Comparison of ENCODE assay signal across 7 cellular contexts in genomic region chr2:111491618-111492017, GRCh38.
DNase-seq lines count a peak whose midpoint lies in the region; ATAC-seq, FAIRE-seq and TF ChIP-seq lines count a peak whose summit lies in the region.
"Not testable (repeated sequence)": the region's sequence is repeated elsewhere in the genome, so short reads cannot be mapped to it uniquely, and the experiment has no call there.

No MANE protein-coding gene starts in this region.

- H3K9ac ChIP-seq in DND-41 (ENCODE audit: low read depth, low read length); PC-3 (ENCODE audit: low read length): not testable (repeated sequence)
- peak overlapping the region; percentile 63 for H3K9ac ChIP-seq in astrocyte (ENCODE audit: low read length)

- not testable (repeated sequence) for H3K36me3 Mint-ChIP-seq in activated CD4-positive, alpha-beta T cell treated with anti-CD3 and anti-CD28 coated beads for 36 hours (ENCODE audit: low read depth); activated T-cell treated with anti-CD3 and anti-CD28 coated beads, Interleukin-2, amount 50 U/mL, for 72 hours (ENCODE audit: insufficient read depth in 2 of 2); astrocyte (ENCODE audit: low read depth, unreplicated experiment); natural killer cell treated with Interleukin-12 subunit alpha and Interleukin-12 subunit beta and Interleukin-15 and Interleukin-18, amount 100 ng/mL, for 72 hours

- peak overlapping the region; percentile 70 for H3K4me3 Mint-ChIP-seq in activated CD4-positive, alpha-beta T cell treated with anti-CD3 and anti-CD28 coated beads for 36 hours
- H3K4me3 Mint-ChIP-seq in activated T-cell treated with anti-CD3 and anti-CD28 coated beads, Interleukin-2, amount 50 U/mL, for 72 hours, result peak overlapping the region; percentile 66 to 87
- peak overlapping the region; percentile 80 for H3K4me3 Mint-ChIP-seq in astrocyte (ENCODE audit: unreplicated experiment)
- H3K4me3 Mint-ChIP-seq in natural killer cell treated with Interleukin-12 subunit alpha and Interleukin-12 subunit beta and Interleukin-15 and Interleukin-18, amount 100 ng/mL, for 72 hours, result peak overlapping the region; percentile 83

- intact Hi-C loops in PC-3 (cut with micrococcal nuclease); activated CD4-positive, alpha-beta T cell treated with anti-CD3 and anti-CD28 coated beads for 36 hours (cut with DNase I, micrococcal nuclease): not testable (repeated sequence)

- not testable (repeated sequence) for DNase-seq in DND-41; PC-3; activated CD4-positive, alpha-beta T cell treated with anti-CD3 and anti-CD28 coated beads for 36 hours; activated T-cell treated with anti-CD3 and anti-CD28 coated beads, Interleukin-2, amount 50 U/mL, for 72 hours; astrocyte (ENCODE audit: low read depth); natural killer cell treated with Interleukin-12 subunit alpha and Interleukin-12 subunit beta and Interleukin-15 and Interleukin-18, amount 100 ng/mL, for 72 hours (ENCODE audit: low spot score)
- peak; percentile 26 for DNase-seq in fibroblast of pulmonary artery (ENCODE audit: low read depth)

- not testable (repeated sequence) for H3K9me3 Mint-ChIP-seq in activated CD4-positive, alpha-beta T cell treated with anti-CD3 and anti-CD28 coated beads for 36 hours (ENCODE audit: low read depth); activated T-cell treated with anti-CD3 and anti-CD28 coated beads, Interleukin-2, amount 50 U/mL, for 72 hours; astrocyte (ENCODE audit: unreplicated experiment); natural killer cell treated with Interleukin-12 subunit alpha and Interleukin-12 subunit beta and Interleukin-15 and Interleukin-18, amount 100 ng/mL, for 72 hours

- H2AFZ ChIP-seq in DND-41 (ENCODE audit: low read depth, low read length); PC-3 (ENCODE audit: low read length); astrocyte (ENCODE audit: low read depth, low read length): not testable (repeated sequence)

- not testable (repeated sequence) for H3K36me3 ChIP-seq in DND-41 (ENCODE audit: insufficient read depth, low read length); PC-3 (ENCODE audit: low read depth, low read length); astrocyte (ENCODE audit: insufficient read depth, low read length)

- H3K9me3 ChIP-seq in DND-41 (ENCODE audit: insufficient read depth, low read length, severe bottlenecking); PC-3 (ENCODE audit: low read length); astrocyte (ENCODE audit: insufficient read depth, low read depth, low read length): not testable (repeated sequence)

- H3K27ac Mint-ChIP-seq in activated CD4-positive, alpha-beta T cell treated with anti-CD3 and anti-CD28 coated beads for 36 hours, result peak overlapping the region; percentile 79
- H3K27ac Mint-ChIP-seq in activated T-cell treated with anti-CD3 and anti-CD28 coated beads, Interleukin-2, amount 50 U/mL, for 72 hours, result peak overlapping the region; percentile 67
- peak overlapping the region; percentile 75 for H3K27ac Mint-ChIP-seq in astrocyte (ENCODE audit: unreplicated experiment)
- H3K27ac Mint-ChIP-seq in natural killer cell treated with Interleukin-12 subunit alpha and Interleukin-12 subunit beta and Interleukin-15 and Interleukin-18, amount 100 ng/mL, for 72 hours, result peak overlapping the region; percentile 76 to 81

- H3K4me1 Mint-ChIP-seq in activated CD4-positive, alpha-beta T cell treated with anti-CD3 and anti-CD28 coated beads for 36 hours, result peaks cover 18% of the 10 kb centered on the region
- not testable (repeated sequence) for H3K4me1 Mint-ChIP-seq in activated T-cell treated with anti-CD3 and anti-CD28 coated beads, Interleukin-2, amount 50 U/mL, for 72 hours (ENCODE audit: low read depth)
- peaks cover 11% of the 10 kb centered on the region for H3K4me1 Mint-ChIP-seq in astrocyte (ENCODE audit: low read depth, unreplicated experiment)
- peaks cover 7 to 11% of the 10 kb centered on the region in 2 donors for H3K4me1 Mint-ChIP-seq in natural killer cell treated with Interleukin-12 subunit alpha and Interleukin-12 subunit beta and Interleukin-15 and Interleukin-18, amount 100 ng/mL, for 72 hours (ENCODE audit: low read depth in 2 of 2)

- TF ChIP-seq CTCF in DND-41 (IDR thresholded peaks at IDR 0.05; ENCODE audit: borderline replicate concordance, extremely low read depth, low read length, poor library complexity, severe bottlenecking); PC-3 (conservative IDR thresholded peaks at IDR 0.05; ENCODE audit: low read depth, low read length); astrocyte (IDR thresholded peaks at IDR 0.05; ENCODE audit: insufficient read depth, low read depth, low read length); fibroblast of pulmonary artery (IDR thresholded peaks at IDR 0.05; ENCODE audit: low read length, missing control alignments): not testable (repeated sequence)

- H4K20me1 ChIP-seq in DND-41 (ENCODE audit: insufficient read depth, low read length); PC-3 (ENCODE audit: low read length): not testable (repeated sequence)
- H4K20me1 ChIP-seq in astrocyte (ENCODE audit: insufficient read depth, low read length), result peaks cover 12% of the 10 kb centered on the region

- BruUV-seq in PC-3 (replicated peaks; lab: Mats Ljungman, UMichigan), result not testable (repeated sequence)

- CTCF ChIA-PET in PC-3 (lab: Charles Lee); activated CD4-positive, alpha-beta T cell treated with anti-CD3 and anti-CD28 coated beads for 36 hours (lab: Charles Lee): not testable (repeated sequence)

- POLR2A ChIA-PET in PC-3 (lab: Charles Lee; ENCODE audit: unreplicated experiment); activated CD4-positive, alpha-beta T cell treated with anti-CD3 and anti-CD28 coated beads for 36 hours (lab: Charles Lee): not testable (repeated sequence)

- not testable (repeated sequence) for H3K27ac ChIP-seq in DND-41 (ENCODE audit: low read length); PC-3 (ENCODE audit: low read length); astrocyte (ENCODE audit: low read depth, low read length)

- not testable (repeated sequence) for FAIRE-seq in astrocyte (lab: Jason Lieb, UNC)

- H3F3A ChIP-seq in PC-3 (ENCODE audit: low read length, unreplicated experiment), result not testable (repeated sequence)

- not testable (repeated sequence) for H3K27me3 ChIP-seq in DND-41 (ENCODE audit: insufficient read depth, low read length, poor library complexity); PC-3 (ENCODE audit: low read length); astrocyte (ENCODE audit: insufficient read depth, low read length)

- not testable (repeated sequence) for H3K9me2 ChIP-seq in PC-3 (replicated peaks; ENCODE audit: low read length)

- H3K27me3 Mint-ChIP-seq in activated CD4-positive, alpha-beta T cell treated with anti-CD3 and anti-CD28 coated beads for 36 hours; activated T-cell treated with anti-CD3 and anti-CD28 coated beads, Interleukin-2, amount 50 U/mL, for 72 hours (ENCODE audit: low read depth); astrocyte (ENCODE audit: low read depth, unreplicated experiment); natural killer cell treated with Interleukin-12 subunit alpha and Interleukin-12 subunit beta and Interleukin-15 and Interleukin-18, amount 100 ng/mL, for 72 hours: not testable (repeated sequence)

- H3K4me1 ChIP-seq in DND-41 (ENCODE audit: insufficient read depth, low read length) (peaks cover 28% of the 10 kb centered on the region), PC-3 (ENCODE audit: insufficient read depth, low read length) (peaks cover 17% of the 10 kb centered on the region), astrocyte (ENCODE audit: insufficient read depth, low read length) (peaks cover 12% of the 10 kb centered on the region)

- H3K4me2 ChIP-seq in DND-41 (ENCODE audit: insufficient read depth, low read length) (0 out of 2 replicates have a peak overlapping the region, but pooled peaks have one; percentile 47), PC-3 (ENCODE audit: low read length) (peak overlapping the region; percentile 28; the same call in 1 of the 2 replicates), astrocyte (ENCODE audit: low read length) (peak overlapping the region; percentile 74)

- H3K79me2 ChIP-seq in DND-41 (ENCODE audit: insufficient read depth, low read length) (peaks cover 49% of the 10 kb centered on the region), PC-3 (ENCODE audit: low read length) (peaks cover 59% of the 10 kb centered on the region), astrocyte (ENCODE audit: insufficient read depth, low read length) (peaks cover 48% of the 10 kb centered on the region)

- ATAC-seq in DND-41 (ENCODE audit: insufficient read depth, low read depth); PC-3; activated CD4-positive, alpha-beta T cell treated with anti-CD3 and anti-CD28 coated beads for 36 hours; activated T-cell treated with anti-CD3 and anti-CD28 coated beads, Interleukin-2, amount 50 U/mL, for 72 hours (replicated peaks in 1 of 2); natural killer cell treated with Interleukin-12 subunit alpha and Interleukin-12 subunit beta and Interleukin-15 and Interleukin-18, amount 100 ng/mL, for 72 hours: not testable (repeated sequence)

- H3K4me3 ChIP-seq in DND-41 (ENCODE audit: low read depth in 1 of 2, low read length in 2 of 2); PC-3 (ENCODE audit: low read length); fibroblast of pulmonary artery (replicated peaks; ENCODE audit: low read depth, low read length): not testable (repeated sequence)
- peak overlapping the region; percentile 23 for H3K4me3 ChIP-seq in astrocyte (ENCODE audit: insufficient read depth, low read depth, low read length)
